14 cellular contexts compared by ENCODE assay signal in the genomic region with DNA sequence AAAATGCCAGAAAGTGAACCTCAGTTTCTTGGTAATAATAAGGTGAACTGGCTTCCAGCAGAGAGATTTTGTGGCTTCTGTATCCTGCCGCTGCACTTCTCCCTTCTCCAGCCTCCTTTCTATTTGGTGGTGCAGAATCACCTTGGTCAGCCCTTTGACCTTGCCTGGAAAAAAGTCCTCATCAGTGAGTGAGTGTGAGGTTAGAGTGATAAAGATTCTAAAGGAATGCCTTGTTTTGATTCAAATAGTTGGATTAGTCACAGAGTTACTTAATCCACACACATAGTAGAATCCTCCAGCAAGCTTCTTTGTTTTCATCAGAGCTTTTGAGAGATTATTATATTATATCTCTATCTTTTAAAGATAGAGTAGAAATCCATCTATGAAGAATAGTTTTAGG.
DNase-seq lines count a peak whose midpoint lies in the region; FAIRE-seq and TF ChIP-seq lines count a peak whose summit lies in the region.
"Had no signal": no experiment of that assay in that cellular context is flagged by ENCODE, and none has a peak within 500 bp of the region (broad histone marks: within the 10 kb centered on the region; RNA-seq: fewer than 3 reads in every experiment).

No MANE protein-coding gene starts in this region.

- H3K27me3 ChIP-seq in ACC112 (ENCODE audit: insufficient read depth, low read length): no peaks in the 10 kb centered on the region
- no peaks in the 10 kb centered on the region for H3K27me3 ChIP-seq in CD8-positive, alpha-beta memory T cell (ENCODE audit: insufficient read depth, low read length, poor library complexity, severe bottlenecking)

- DNase-seq in H54 (ENCODE audit: insufficient read length, low spot score) (peak; percentile 7), amniotic stem cell (lab: John Stamatoyannopoulos, UW) (peak; percentile 19), iris pigment epithelial cell (ENCODE audit: low read depth) (peak; percentile 89), OCI-M2 (lab: John Stamatoyannopoulos, UW; ENCODE audit: unreplicated experiment) (no peak), islet precursor cell (no peak)
- DNase-seq in CD8-positive, alpha-beta memory T cell: no peak
- no peak for DNase-seq in activated naive CD4-positive, alpha-beta T cell treated with anti-CD3 and anti-CD28 coated beads, Interleukin-2, amount 10 ng/mL, durations not matched to agents 7 days and 5 days
- DNase-seq: activated CD4-positive, alpha-beta T cell treated with anti-CD3 and anti-CD28 coated beads, Interleukin-2, amount 10 ng/mL, durations not matched to agents 7 days and 5 days; Calu3; hypothalamus; left ventricle myocardium inferior had no signal

- peaks cover 35% of the 10 kb centered on the region for H3K4me1 ChIP-seq in ACC112 (ENCODE audit: control insufficient read depth, insufficient read depth, low read length, unreplicated experiment)
- H3K4me1 ChIP-seq in CD8-positive, alpha-beta memory T cell (ENCODE audit: insufficient read depth, low read length): peaks cover 8% of the 10 kb centered on the region

- no peaks in the 10 kb centered on the region for H3K79me2 ChIP-seq in ACC112 (ENCODE audit: control insufficient read depth, insufficient read depth, low read length, unreplicated experiment)

- no peaks in the 10 kb centered on the region for H3K36me3 ChIP-seq in ACC112 (ENCODE audit: insufficient read depth, low read length)
- no peaks in the 10 kb centered on the region for H3K36me3 ChIP-seq in CD8-positive, alpha-beta memory T cell (ENCODE audit: insufficient read depth, low read length)
- H3K36me3 ChIP-seq: left ventricle myocardium inferior had no signal

- peaks cover 16 to 26% (median 22%) of the 10 kb centered on the region in 3 donors for H3K4me1 Mint-ChIP-seq in CD8-positive, alpha-beta memory T cell
- peaks cover 13% of the 10 kb centered on the region for H3K4me1 Mint-ChIP-seq in activated naive CD4-positive, alpha-beta T cell treated with anti-CD3 and anti-CD28 coated beads, Interleukin-2, amount 10 ng/mL, durations not matched to agents 7 days and 5 days

- H3K36me3 Mint-ChIP-seq in CD8-positive, alpha-beta memory T cell: peaks cover 0 to 5% (median 2%) of the 10 kb centered on the region in 3 donors
- no peaks in the 10 kb centered on the region for H3K36me3 Mint-ChIP-seq in activated naive CD4-positive, alpha-beta T cell treated with anti-CD3 and anti-CD28 coated beads, Interleukin-2, amount 10 ng/mL, durations not matched to agents 7 days and 5 days

- no peaks in the 10 kb centered on the region for H3K27me3 Mint-ChIP-seq in CD8-positive, alpha-beta memory T cell
- H3K27me3 Mint-ChIP-seq in activated naive CD4-positive, alpha-beta T cell treated with anti-CD3 and anti-CD28 coated beads, Interleukin-2, amount 10 ng/mL, durations not matched to agents 7 days and 5 days: peaks cover 14% of the 10 kb centered on the region

- CTCF ChIA-PET in CD8-positive, alpha-beta memory T cell (lab: Charles Lee): no interaction called here
- CTCF ChIA-PET in activated naive CD4-positive, alpha-beta T cell treated with anti-CD3 and anti-CD28 coated beads, Interleukin-2, amount 10 ng/mL, durations not matched to agents 7 days and 5 days (lab: Charles Lee): no interaction called here

- H3K27ac ChIP-seq in ACC112 (ENCODE audit: low read depth, low read length): 0 out of 2 replicates have a peak overlapping the region, but pooled peaks have one; percentile 2
- H3K27ac ChIP-seq in CD8-positive, alpha-beta memory T cell (ENCODE audit: low read depth, low read length): no peak overlapping the region
- H3K27ac ChIP-seq: left ventricle myocardium inferior had no signal

- no peak for TF ChIP-seq POLR2A in H54 (IDR thresholded peaks at IDR 0.05; ENCODE audit: low read depth, low read length)

- H3K4me3 Mint-ChIP-seq in CD8-positive, alpha-beta memory T cell: no peak overlapping the region
- no peak overlapping the region for H3K4me3 Mint-ChIP-seq in activated naive CD4-positive, alpha-beta T cell treated with anti-CD3 and anti-CD28 coated beads, Interleukin-2, amount 10 ng/mL, durations not matched to agents 7 days and 5 days
- H3K4me3 Mint-ChIP-seq: activated CD4-positive, alpha-beta T cell treated with anti-CD3 and anti-CD28 coated beads, Interleukin-2, amount 10 ng/mL, durations not matched to agents 7 days and 5 days had no signal

- no peak overlapping the region for H3K27ac Mint-ChIP-seq in CD8-positive, alpha-beta memory T cell
- no peak overlapping the region for H3K27ac Mint-ChIP-seq in activated naive CD4-positive, alpha-beta T cell treated with anti-CD3 and anti-CD28 coated beads, Interleukin-2, amount 10 ng/mL, durations not matched to agents 7 days and 5 days
- H3K27ac Mint-ChIP-seq: activated CD4-positive, alpha-beta T cell treated with anti-CD3 and anti-CD28 coated beads, Interleukin-2, amount 10 ng/mL, durations not matched to agents 7 days and 5 days; activated naive CD4-positive, alpha-beta T cell treated with anti-CD3 and anti-CD28 coated beads, Interleukin-2, amount 50 U/mL, for 72 hours had no signal

- H3K9me3 Mint-ChIP-seq in CD8-positive, alpha-beta memory T cell: no peaks in the 10 kb centered on the region
- H3K9me3 Mint-ChIP-seq in activated naive CD4-positive, alpha-beta T cell treated with anti-CD3 and anti-CD28 coated beads, Interleukin-2, amount 10 ng/mL, durations not matched to agents 7 days and 5 days: no peaks in the 10 kb centered on the region
- H3K9me3 Mint-ChIP-seq: activated CD4-positive, alpha-beta T cell treated with anti-CD3 and anti-CD28 coated beads, Interleukin-2, amount 10 ng/mL, durations not matched to agents 7 days and 5 days; activated naive CD4-positive, alpha-beta T cell treated with anti-CD3 and anti-CD28 coated beads, Interleukin-2, amount 50 U/mL, for 72 hours had no signal

- POLR2A ChIA-PET in CD8-positive, alpha-beta memory T cell (lab: Charles Lee): no interaction called here

- FAIRE-seq in H54 (lab: Jason Lieb, UNC): no peak
- FAIRE-seq: HTR-8/SVneo had no signal

- H2AFZ ChIP-seq in ACC112 (ENCODE audit: low read length, unreplicated experiment): no peak overlapping the region

- no peak overlapping the region for H3K4me3 ChIP-seq in ACC112 (ENCODE audit: low read depth, low read length)
- H3K4me3 ChIP-seq in CD8-positive, alpha-beta memory T cell (ENCODE audit: low read length): no peak overlapping the region
- H3K4me3 ChIP-seq: left ventricle myocardium inferior had no signal

- H3K9me3 ChIP-seq in CD8-positive, alpha-beta memory T cell (ENCODE audit: low read length): no peaks in the 10 kb centered on the region
- H3K9me3 ChIP-seq: left ventricle myocardium inferior had no signal

Comparison
In these comparisons a context has a peak if more than half of its experiments do, and no peak if none do; other contexts are left out.
1. DNase-seq: peak in H54 (single experiment), amniotic stem cell (single experiment) and iris pigment epithelial cell (single experiment); none in CD8-positive, alpha-beta memory T cell (0 of 5), OCI-M2 (single experiment), activated naive CD4-positive, alpha-beta T cell treated with anti-CD3 and anti-CD28 coated beads, Interleukin-2, amount 10 ng/mL, durations not matched to agents 7 days and 5 days (single experiment) and islet precursor cell (single experiment).